ENCODE assay signal across 10 cellular contexts in genomic region chr4:168877407-168877778, GRCh38.
DNase-seq lines count a peak whose midpoint lies in the region; ATAC-seq and TF ChIP-seq lines count a peak whose summit lies in the region.
"Had no signal": no experiment of that assay in that cellular context is flagged by ENCODE, and none has a peak within 500 bp of the region (broad histone marks: within the 10 kb centered on the region; RNA-seq: fewer than 3 reads in every experiment).

No MANE protein-coding gene starts in this region.

- no peak overlapping the region for H3K4me3 ChIP-seq in mammary epithelial cell (replicated peaks in 1 of 3; ENCODE audit: insufficient read depth in 1 of 3, low read depth in 2 of 3, low read length in 3 of 3)
- peak overlapping the region; percentile 53 for H3K4me3 ChIP-seq in lower lobe of right lung
- peak overlapping the region; percentile 38 to 45 for H3K4me3 ChIP-seq in testis
- H3K4me3 ChIP-seq: A549 had no signal

- peak overlapping the region; percentile 72 for H3K4me2 ChIP-seq in mammary epithelial cell (ENCODE audit: insufficient read depth, low read depth, low read length)
- H3K4me2 ChIP-seq: A549 had no signal

- H3K9me3 ChIP-seq in mammary epithelial cell (replicated peaks; ENCODE audit: insufficient read depth, low read length), result peaks cover 4% of the 10 kb centered on the region
- no peaks in the 10 kb centered on the region for H3K9me3 ChIP-seq in lower lobe of right lung
- no peaks in the 10 kb centered on the region for H3K9me3 ChIP-seq in testis

- peaks cover 55% of the 10 kb centered on the region for H3K27me3 Mint-ChIP-seq in T-helper 2 cell treated with Interferon-gamma antibody and Interleukin-4, amounts not matched to agents 5 μg/mL and 100 μg/mL, for 36 hours (ENCODE audit: low read depth)

- BruUV-seq in mammary epithelial cell (replicated peaks; lab: Mats Ljungman, UMichigan), result no TSS peak

- intact Hi-C loops in mammary epithelial cell (cut with micrococcal nuclease) (loop anchor here (5.0 to 10.0 kb wide), 2 partner anchors 290 to 363 kb away; no protein-coding TSS in a partner anchor), lower lobe of right lung (cut with DNase I) (no loop called here), testis (cut with DNase I; ENCODE audit: low total_unique reads) (no loop called here)

- H3K79me2 ChIP-seq in mammary epithelial cell (ENCODE audit: insufficient read depth, low read length), result peaks cover 99% of the 10 kb centered on the region

- ATAC-seq in lower lobe of right lung, result peak; percentile 2 to 28
- no peak for ATAC-seq in HG03342 (IDR thresholded peaks at IDR 0.05; ENCODE audit: unreplicated experiment)
- no peak for ATAC-seq in HG03378 (IDR thresholded peaks at IDR 0.05; ENCODE audit: unreplicated experiment)
- ATAC-seq: A549 had no signal

- H3K9ac ChIP-seq in mammary epithelial cell (ENCODE audit: insufficient read depth, low read length), result no peak overlapping the region

- no peak for DNase-seq in T-helper 2 cell treated with Interferon-gamma antibody and Interleukin-4, amounts not matched to agents 5 μg/mL and 100 μg/mL, for 36 hours (ENCODE audit: low spot score)
- DNase-seq in T-helper 2 cell, result no peak
- peak; percentile 32 for DNase-seq in mammary epithelial cell
- no peak for DNase-seq in lower lobe of right lung
- no peak for DNase-seq in testis
- no peak for DNase-seq in middle frontal gyrus (ENCODE audit: extremely low spot score, low spot score)
- DNase-seq: activated effector memory CD4-positive, alpha-beta T cell treated with Interleukin-2 at 50 U/mL for 16 hours had no signal

- TF ChIP-seq CTCF in mammary epithelial cell (conservative IDR thresholded peaks at IDR 0.05 in 1 of 2, IDR thresholded peaks at IDR 0.05 in 1 of 2; ENCODE audit: extremely low read depth in 1 of 2, insufficient read depth in 1 of 2, low read depth in 1 of 2, low read length in 2 of 2), result no peak
- TF ChIP-seq CTCF in lower lobe of right lung (IDR thresholded peaks at IDR 0.05), result no peak
- TF ChIP-seq CTCF in testis (IDR thresholded peaks at IDR 0.05), result no peak

- no peaks in the 10 kb centered on the region for H3K27me3 ChIP-seq in mammary epithelial cell (ENCODE audit: insufficient read depth, low read length)
- no peaks in the 10 kb centered on the region for H3K27me3 ChIP-seq in lower lobe of right lung (ENCODE audit: low read depth)
- no peaks in the 10 kb centered on the region for H3K27me3 ChIP-seq in testis

- H4K20me1 ChIP-seq in mammary epithelial cell (ENCODE audit: insufficient read depth, low read length), result no peaks in the 10 kb centered on the region

- dilution Hi-C loops in mammary epithelial cell (cut with HindIII; ENCODE audit: low sequenced_read_pairs), result no loop called here

- WGBS in mammary epithelial cell (ENCODE audit: low coverage, missing lambda C conversion rate), result 43% methylated on average over 5 of the region's 10 CpGs
- WGBS in testis, 2 donors, result 42 to 53% methylated on average over 10 of the region's 10 CpGs

- no peak overlapping the region for H3K27ac Mint-ChIP-seq in T-helper 2 cell treated with Interferon-gamma antibody and Interleukin-4, amounts not matched to agents 5 μg/mL and 100 μg/mL, for 36 hours

- H3K27ac ChIP-seq in mammary epithelial cell (ENCODE audit: insufficient read depth, low read depth, low read length), result no peak overlapping the region
- peak overlapping the region; percentile 80 for H3K27ac ChIP-seq in lower lobe of right lung
- H3K27ac ChIP-seq in testis, result peak overlapping the region in 1 of 2 donors; percentile 75
- H3K27ac ChIP-seq: A549 had no signal

- H3K4me1 Mint-ChIP-seq in T-helper 2 cell treated with Interferon-gamma antibody and Interleukin-4, amounts not matched to agents 5 μg/mL and 100 μg/mL, for 36 hours (ENCODE audit: low read depth), result peaks cover 26% of the 10 kb centered on the region

- no peak for TF ChIP-seq POLR2A in testis (IDR thresholded peaks at IDR 0.05)

- H3K36me3 ChIP-seq in mammary epithelial cell (ENCODE audit: insufficient read depth, low read length), result peaks cover 18% of the 10 kb centered on the region
- H3K36me3 ChIP-seq in lower lobe of right lung, result peaks cover 3% of the 10 kb centered on the region
- H3K36me3 ChIP-seq in testis (ENCODE audit: low read depth, missing control alignments), result no peaks in the 10 kb centered on the region

- peak overlapping the region; percentile 56 for H3K4me3 Mint-ChIP-seq in T-helper 2 cell treated with Interferon-gamma antibody and Interleukin-4, amounts not matched to agents 5 μg/mL and 100 μg/mL, for 36 hours

- no peaks in the 10 kb centered on the region for H3K9me3 Mint-ChIP-seq in T-helper 2 cell treated with Interferon-gamma antibody and Interleukin-4, amounts not matched to agents 5 μg/mL and 100 μg/mL, for 36 hours

- no peak overlapping the region for H2AFZ ChIP-seq in mammary epithelial cell (ENCODE audit: low read depth, low read length)

- in situ Hi-C loops in mammary epithelial cell (cut with MboI; ENCODE audit: low sequenced_read_pairs in 2 of 2), result no loop called here

- H3K36me3 Mint-ChIP-seq in T-helper 2 cell treated with Interferon-gamma antibody and Interleukin-4, amounts not matched to agents 5 μg/mL and 100 μg/mL, for 36 hours (ENCODE audit: low read depth), result peaks cover 9% of the 10 kb centered on the region

- H3K4me1 ChIP-seq in mammary epithelial cell (ENCODE audit: insufficient read depth, low read length) (peaks cover 26% of the 10 kb centered on the region), lower lobe of right lung (peaks cover 41% of the 10 kb centered on the region), testis (peaks cover 12% of the 10 kb centered on the region)

- CTCF ChIA-PET in mammary epithelial cell (lab: Charles Lee; ENCODE audit: low non-redundant PET), result no interaction called here

Comparison
In these comparisons a context has a peak if more than half of its experiments do, and no peak if none do; other contexts are left out.
1. H3K4me3 ChIP-seq: peak in lower lobe of right lung (single experiment) and testis (2 of 2); none in mammary epithelial cell (0 of 3).
2. ATAC-seq: peak in lower lobe of right lung (2 of 2); none in HG03342 (single experiment) and HG03378 (single experiment).